In the genomic region with DNA sequence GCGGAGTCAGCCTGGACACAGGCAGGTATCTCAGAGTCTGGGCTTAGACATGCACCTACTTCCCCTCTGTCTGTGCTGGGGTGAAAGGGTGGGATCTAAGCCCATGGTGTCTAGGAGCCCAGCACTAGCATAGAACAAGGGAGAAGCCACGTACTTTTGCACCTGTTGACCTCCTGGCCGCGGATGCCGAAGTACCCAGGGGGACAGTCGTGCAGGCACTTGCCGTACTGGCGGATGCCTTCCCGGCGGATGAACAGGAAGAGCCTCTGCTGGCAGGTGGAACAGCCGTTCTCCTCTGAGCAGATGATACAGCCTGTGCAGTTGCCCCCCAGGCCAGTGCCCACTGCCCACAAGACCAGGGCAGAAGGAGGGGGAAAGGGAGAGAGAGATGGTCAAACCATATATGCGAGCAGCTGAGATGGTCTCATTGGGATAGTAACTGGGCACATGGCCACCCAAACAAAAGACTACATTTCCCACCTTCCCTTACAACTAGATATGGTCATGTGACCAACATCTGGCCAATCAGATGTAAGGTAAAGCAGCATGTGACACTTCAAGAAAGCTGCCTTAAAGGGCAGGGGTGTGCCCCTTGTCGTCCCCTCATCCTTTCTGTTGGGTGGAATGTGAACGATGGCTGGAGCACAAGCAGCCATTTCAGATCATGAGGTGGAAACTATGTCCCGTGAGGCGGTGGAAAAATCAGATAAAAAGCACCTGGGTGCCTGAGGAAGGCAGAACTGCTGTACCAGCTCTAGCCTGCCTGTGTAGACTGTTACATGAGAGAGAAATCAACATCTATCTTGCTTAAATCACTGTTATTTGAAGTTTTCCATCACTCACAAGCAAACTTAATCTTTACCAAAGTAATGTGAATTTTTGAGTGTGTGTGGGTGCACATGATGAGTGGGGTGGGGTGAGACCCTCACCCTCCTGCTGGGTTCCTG, we compare ENCODE assay signal across 10 cellular contexts. TPM values are rescaled to one million over a fixed set of nuclear protein-coding genes. Genes with fewer than 3 reads are reported as not detected.
A peak's percentile ranks its signal among the peaks of the same experiment; 100 is the strongest.
DNase-seq lines count a peak whose midpoint lies in the region; ATAC-seq and TF ChIP-seq lines count a peak whose summit lies in the region.
"Had no signal": no experiment of that assay in that cellular context is flagged by ENCODE, and none has a peak within 500 bp of the region (broad histone marks: within the 10 kb centered on the region; RNA-seq: fewer than 3 reads in every experiment).

No MANE protein-coding gene starts in this region.

- H3K4me1 ChIP-seq in lower lobe of right lung: no peaks in the 10 kb centered on the region
- H3K4me1 ChIP-seq: upper lobe of left lung had no signal

- H3K4me3 ChIP-seq in foreskin fibroblast (ENCODE audit: low read depth in 1 of 2, low read length in 2 of 2) (no peak overlapping the region), lower lobe of right lung (no peak overlapping the region)
- H3K4me3 ChIP-seq: upper lobe of left lung had no signal

- ATAC-seq in SK-N-SH treated with all-trans-retinoic acid at 6 μM for 48 hours (peak; percentile 38; the same call in 1 of the 3 replicates), lower lobe of right lung (no peak), HG03139 (IDR thresholded peaks at IDR 0.05; ENCODE audit: unreplicated experiment) (no peak)

- CTCF ChIA-PET in HEK293T (lab: Yijun Ruan, JAX): no interaction called here

- H3K27ac ChIP-seq in lower lobe of right lung: no peak overlapping the region
- H3K27ac ChIP-seq: upper lobe of left lung had no signal

- H3K36me3 ChIP-seq in lower lobe of right lung: no peaks in the 10 kb centered on the region
- H3K36me3 ChIP-seq: upper lobe of left lung had no signal

- H3K27me3 ChIP-seq in lower lobe of right lung (ENCODE audit: low read depth): peaks cover 3% of the 10 kb centered on the region
- H3K27me3 ChIP-seq: upper lobe of left lung had no signal

- intact Hi-C loops in lower lobe of right lung (cut with DNase I): no loop called here

- DNase-seq in EL (peak; percentile 31), HEK293T (ENCODE audit: extremely low spot score) (peak; percentile 32), foreskin fibroblast (peak; percentile 10 to 30), lower lobe of right lung (no peak)
- no peak for DNase-seq in activated CD8-positive, alpha-beta memory T cell treated with anti-CD3 and anti-CD28 coated beads for 24 hours
- DNase-seq: Right ventricle myocardium superior had no signal

- POLR2A ChIA-PET in HEK293T (lab: Yijun Ruan, JAX): no interaction called here

- TF ChIP-seq CTCF in foreskin fibroblast (IDR thresholded peaks at IDR 0.05; ENCODE audit: low read depth, low read length) (no peak), lower lobe of right lung (IDR thresholded peaks at IDR 0.05) (no peak)

- no peaks in the 10 kb centered on the region for H3K9me3 ChIP-seq in lower lobe of right lung
- H3K9me3 ChIP-seq: upper lobe of left lung had no signal

TF ChIP-seq in HEK293T, 16 proteins besides CTCF, POLR2A, EP300 and RAD21:
- TF ChIP-seq BHLHE40 (IDR thresholded peaks at IDR 0.05; ENCODE audit: borderline replicate concordance) (no peak), L3MBTL2 (conservative IDR thresholded peaks at IDR 0.05) (peak; percentile 56)

TF ChIP-seq in SK-N-SH treated with all-trans-retinoic acid at 6 μM for 48 hours, 23 proteins besides CTCF, POLR2A, EP300 and RAD21:
- no peak for TF ChIP-seq RARB (CRISPR knock-in tag; IDR thresholded peaks at IDR 0.05)

RNA-seq across cellular contexts. Expression of gene RSPO4, which starts 34.0 kb away (rescaled TPM):
- 5.7 TPM for total RNA-seq in lower lobe of right lung
- total RNA-seq: mononuclear cell, Right ventricle myocardium superior had no signal

RNA-seq across cellular contexts. Expression of gene ANGPT4, which starts 51.9 kb away (rescaled TPM):
- 6.0 TPM for total RNA-seq in lower lobe of right lung
- total RNA-seq: mononuclear cell, Right ventricle myocardium superior had no signal

Comparison
In these comparisons a context has a peak if more than half of its experiments do, and no peak if none do; other contexts are left out.
1. DNase-seq: peak in EL (single experiment), HEK293T (single experiment) and foreskin fibroblast (2 of 2); none in activated CD8-positive, alpha-beta memory T cell treated with anti-CD3 and anti-CD28 coated beads for 24 hours (single experiment) and lower lobe of right lung (single experiment).